ENCODE assay signal across 17 cellular contexts in the genomic region with DNA sequence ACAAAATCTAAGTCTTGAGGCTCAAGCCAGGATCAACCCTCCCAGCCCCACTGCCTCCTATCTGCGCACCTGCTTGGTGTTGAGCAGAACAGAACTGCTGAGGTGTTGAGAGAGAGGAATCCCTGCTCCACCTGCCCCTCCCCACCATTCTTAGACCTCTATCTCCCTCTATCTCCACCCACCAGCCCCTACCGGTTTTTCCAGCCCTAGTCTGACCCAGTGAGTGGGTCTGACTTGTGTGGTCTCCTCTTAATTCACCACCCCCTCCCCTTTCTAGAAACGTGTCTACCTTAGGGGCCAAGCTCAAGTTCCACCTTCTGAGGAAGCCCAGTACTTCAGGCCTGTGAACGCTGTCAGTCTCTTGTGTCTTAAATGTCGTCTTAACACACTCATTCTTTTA.
DNase-seq lines count a peak whose midpoint lies in the region; ATAC-seq, FAIRE-seq and TF ChIP-seq lines count a peak whose summit lies in the region.
"Had no signal": no experiment of that assay in that cellular context is flagged by ENCODE, and none has a peak within 500 bp of the region (broad histone marks: within the 10 kb centered on the region; RNA-seq: fewer than 3 reads in every experiment).

No MANE protein-coding gene starts in this region.

- peak overlapping the region; percentile 6 for H3K4me2 ChIP-seq in neural progenitor cell

- H3K4me1 ChIP-seq in HEK293 (ENCODE audit: control insufficient read depth, insufficient read depth, low read length), result no peaks in the 10 kb centered on the region
- H3K4me1 ChIP-seq in neural progenitor cell, result peaks cover 7% of the 10 kb centered on the region
- H3K4me1 ChIP-seq in tibial artery, result peaks cover 0 to 25% (median 15%) of the 10 kb centered on the region in 4 donors
- peaks cover 0 to 2% of the 10 kb centered on the region in 2 donors for H3K4me1 ChIP-seq in kidney (ENCODE audit: control insufficient read depth in 1 of 2, insufficient read depth in 1 of 2, low read depth in 1 of 2, low read length in 2 of 2)

- H3K27ac ChIP-seq in HEK293 (ENCODE audit: extremely low read depth, low read depth, low read length), result no peak overlapping the region
- no peak overlapping the region for H3K27ac ChIP-seq in neural progenitor cell
- peak overlapping the region in 1 of 2 donors; percentile 1 for H3K27ac ChIP-seq in tibial artery
- no peak overlapping the region for H3K27ac ChIP-seq in kidney (ENCODE audit: low read depth in 2 of 2, low read length in 2 of 2)
- H3K27ac ChIP-seq: colonic mucosa, left lung had no signal

- no peak overlapping the region for H3K4me3 ChIP-seq in HEK293 (ENCODE audit: low read depth, low read length)
- no peak overlapping the region for H3K4me3 ChIP-seq in neural progenitor cell
- H3K4me3 ChIP-seq in tibial artery, result no peak overlapping the region
- H3K4me3 ChIP-seq in kidney (ENCODE audit: low read length in 2 of 2), result no peak overlapping the region
- H3K4me3 ChIP-seq: colonic mucosa, left lung, thoracic aorta had no signal

- CTCF ChIA-PET in HEK293 (lab: Yijun Ruan, JAX), result interaction anchor here (1.0 to 3.1 kb wide), 5 partner anchors 67 to 151 kb away, joined by 3 to 21 read pairs (median 5); no protein-coding TSS in a partner anchor

- H3K79me2 ChIP-seq in neural progenitor cell (ENCODE audit: low read depth), result no peaks in the 10 kb centered on the region

- H3K9me3 Mint-ChIP-seq in activated T-cell treated with anti-CD3 and anti-CD28 coated beads, Interleukin-2, amount 50 U/mL, for 72 hours, result no peaks in the 10 kb centered on the region
- H3K9me3 Mint-ChIP-seq in central memory CD8-positive, alpha-beta T cell, result no peaks in the 10 kb centered on the region
- no peaks in the 10 kb centered on the region for H3K9me3 Mint-ChIP-seq in neural progenitor cell
- H3K9me3 Mint-ChIP-seq: activated B cell treated with CpG ODN at 0.5 μM for 24 hours had no signal

- peak overlapping the region; percentile 30 to 41 for H3K4me3 Mint-ChIP-seq in activated T-cell treated with anti-CD3 and anti-CD28 coated beads, Interleukin-2, amount 50 U/mL, for 72 hours
- no peak overlapping the region for H3K4me3 Mint-ChIP-seq in central memory CD8-positive, alpha-beta T cell
- no peak overlapping the region for H3K4me3 Mint-ChIP-seq in neural progenitor cell
- H3K4me3 Mint-ChIP-seq: activated B cell treated with CpG ODN at 0.5 μM for 24 hours had no signal

- FAIRE-seq in kidney (lab: Jason Lieb, UNC), result no peak
- FAIRE-seq: G401.6, RCC 7860 had no signal

- H3F3A ChIP-seq in neural progenitor cell (ENCODE audit: low read depth), result no peaks in the 10 kb centered on the region

- no peaks in the 10 kb centered on the region for H3K36me3 ChIP-seq in HEK293 (ENCODE audit: control insufficient read depth in 2 of 2, insufficient read depth in 1 of 2, low read length in 2 of 2)
- no peaks in the 10 kb centered on the region for H3K36me3 ChIP-seq in neural progenitor cell
- H3K36me3 ChIP-seq in tibial artery, result no peaks in the 10 kb centered on the region
- no peaks in the 10 kb centered on the region for H3K36me3 ChIP-seq in kidney (ENCODE audit: control insufficient read depth in 1 of 2, insufficient read depth in 2 of 2, low read length in 2 of 2)
- H3K36me3 ChIP-seq: colonic mucosa, left lung, thoracic aorta had no signal

- peak overlapping the region; percentile 39 for H3K27ac Mint-ChIP-seq in activated T-cell treated with anti-CD3 and anti-CD28 coated beads, Interleukin-2, amount 50 U/mL, for 72 hours
- H3K27ac Mint-ChIP-seq in central memory CD8-positive, alpha-beta T cell (ENCODE audit: low read depth), result peak overlapping the region; percentile 47
- no peak overlapping the region for H3K27ac Mint-ChIP-seq in neural progenitor cell
- H3K27ac Mint-ChIP-seq: activated B cell treated with CpG ODN at 0.5 μM for 24 hours had no signal

- no peaks in the 10 kb centered on the region for H3K27me3 Mint-ChIP-seq in activated T-cell treated with anti-CD3 and anti-CD28 coated beads, Interleukin-2, amount 50 U/mL, for 72 hours (ENCODE audit: low read depth)
- H3K27me3 Mint-ChIP-seq in central memory CD8-positive, alpha-beta T cell, result no peaks in the 10 kb centered on the region
- H3K27me3 Mint-ChIP-seq in neural progenitor cell (ENCODE audit: insufficient read depth, low read depth), result peaks cover 2% of the 10 kb centered on the region
- H3K27me3 Mint-ChIP-seq: activated B cell treated with CpG ODN at 0.5 μM for 24 hours had no signal

- no peaks in the 10 kb centered on the region for H3K36me3 Mint-ChIP-seq in activated T-cell treated with anti-CD3 and anti-CD28 coated beads, Interleukin-2, amount 50 U/mL, for 72 hours (ENCODE audit: insufficient read depth in 2 of 2)
- peaks cover 3% of the 10 kb centered on the region for H3K36me3 Mint-ChIP-seq in central memory CD8-positive, alpha-beta T cell (ENCODE audit: insufficient read depth)
- H3K36me3 Mint-ChIP-seq in neural progenitor cell, result no peaks in the 10 kb centered on the region

- no peak overlapping the region for H3K9ac ChIP-seq in neural progenitor cell
- no peak overlapping the region for H3K9ac ChIP-seq in kidney (ENCODE audit: low read length in 2 of 2)

- H4K20me1 ChIP-seq in neural progenitor cell (ENCODE audit: low read depth), result no peaks in the 10 kb centered on the region

- intact Hi-C loops in tibial artery (cut with DNase I; ENCODE audit: low total_unique reads), result loop anchor here (5.0 kb wide), 1 partner anchor 92 kb away; the partner anchor contains the start of gene ARHGAP26
- intact Hi-C loops in kidney (cut with DNase I), result loop anchor here (10.0 kb wide), 1 partner anchor 89 kb away; the partner anchor contains the start of gene ARHGAP26

- POLR2A ChIA-PET in HEK293 (lab: Yijun Ruan, JAX), result no interaction called here

- no peak for ATAC-seq in activated T-cell treated with anti-CD3 and anti-CD28 coated beads, Interleukin-2, amount 50 U/mL, for 72 hours (replicated peaks in 1 of 2)
- ATAC-seq in central memory CD8-positive, alpha-beta T cell (replicated peaks; ENCODE audit: extremely low read depth, poor library complexity, severe bottlenecking), result no peak
- ATAC-seq: left lung had no signal

- H3K9me3 ChIP-seq in HEK293 (ENCODE audit: control insufficient read depth, insufficient read depth, low read depth, low read length) (no peaks in the 10 kb centered on the region), neural progenitor cell (ENCODE audit: low read depth) (no peaks in the 10 kb centered on the region), tibial artery (no peaks in the 10 kb centered on the region), kidney (ENCODE audit: control insufficient read depth in 1 of 2, low read length in 2 of 2) (no peaks in the 10 kb centered on the region)
- H3K9me3 ChIP-seq: colonic mucosa, left lung, thoracic aorta had no signal

- TF ChIP-seq CTCF in HEK293 (tag by site-specific recombination; IDR thresholded peaks at IDR 0.05) (no peak), neural progenitor cell (IDR thresholded peaks at IDR 0.05) (no peak), tibial artery (IDR thresholded peaks at IDR 0.05) (no peak), kidney (IDR thresholded peaks at IDR 0.05; ENCODE audit: borderline replicate concordance, extremely low read depth, insufficient read depth) (no peak)

- no peak for DNase-seq in activated T-cell treated with anti-CD3 and anti-CD28 coated beads, Interleukin-2, amount 50 U/mL, for 72 hours
- DNase-seq in activated T-cell treated with anti-CD3 and anti-CD28 coated beads, Interleukin-2, amount 50 U/mL, for 48 hours, result no peak
- no peak for DNase-seq in central memory CD8-positive, alpha-beta T cell (ENCODE audit: low spot score in 2 of 2)
- DNase-seq in neural progenitor cell (ENCODE audit: low spot score), result no peak
- DNase-seq in activated CD4-positive, CD25-positive, alpha-beta regulatory T cell treated with anti-CD3 and anti-CD28 coated beads, Interleukin-2, amount 50 U/mL, for 72 hours, result no peak
- DNase-seq in tibial artery, result no peak
- no peak for DNase-seq in kidney
- DNase-seq: activated B cell treated with CpG ODN at 0.5 μM for 24 hours; amniotic stem cell; colonic mucosa; left lung; NCI-H187; stimulated activated CD4-positive, alpha-beta T cell treated with anti-CD3 and anti-CD28 coated beads, Interleukin-15, amount 100 ng/mL, for 24 hours had no signal

- H3K4me1 Mint-ChIP-seq in activated T-cell treated with anti-CD3 and anti-CD28 coated beads, Interleukin-2, amount 50 U/mL, for 72 hours (ENCODE audit: low read depth), result peaks cover 53% of the 10 kb centered on the region
- peaks cover 81% of the 10 kb centered on the region for H3K4me1 Mint-ChIP-seq in central memory CD8-positive, alpha-beta T cell
- peaks cover 30% of the 10 kb centered on the region for H3K4me1 Mint-ChIP-seq in neural progenitor cell

- H3K27me3 ChIP-seq in neural progenitor cell (no peaks in the 10 kb centered on the region), tibial artery (no peaks in the 10 kb centered on the region)
- H3K27me3 ChIP-seq: colonic mucosa, left lung had no signal

- H2AFZ ChIP-seq in neural progenitor cell (replicated peaks), result no peak overlapping the region

TF ChIP-seq in HEK293, 187 proteins besides CTCF, POLR2A, EP300 and RAD21:
- TF ChIP-seq EGR2 (tag by site-specific recombination; IDR thresholded peaks at IDR 0.05; ENCODE audit: low read depth), result 0 out of 2 replicates have a peak, but pooled peaks have one; percentile 16
- TF ChIP-seq ZNF449 (tag by site-specific recombination; IDR thresholded peaks at IDR 0.05), result no peak
- TF ChIP-seq TCF7L2 (IDR thresholded peaks at IDR 0.05; ENCODE audit: borderline replicate concordance, low read depth, low read length), result no peak
TF ChIP-seq in HEK293: peak in this region for 1.

Comparison
In these comparisons a context has a peak if more than half of its experiments do, and no peak if none do; other contexts are left out.
1. H3K4me3 Mint-ChIP-seq: peak in activated T-cell treated with anti-CD3 and anti-CD28 coated beads, Interleukin-2, amount 50 U/mL, for 72 hours (2 of 2); none in central memory CD8-positive, alpha-beta T cell (single experiment) and neural progenitor cell (single experiment).